12 cellular contexts compared by ENCODE assay signal in genomic region chr20:38843346-38843745, GRCh38. TPM values are rescaled to one million over a fixed set of nuclear protein-coding genes. Genes with fewer than 3 reads are reported as not detected.
A peak's percentile ranks its signal among the peaks of the same experiment; 100 is the strongest.
DNase-seq lines count a peak whose midpoint lies in the region; ATAC-seq and TF ChIP-seq lines count a peak whose summit lies in the region.
"Had no signal": no experiment of that assay in that cellular context is flagged by ENCODE, and none has a peak within 500 bp of the region (broad histone marks: within the 10 kb centered on the region; RNA-seq: fewer than 3 reads in every experiment).

No MANE protein-coding gene starts in this region.

- no peak overlapping the region for H3K4me3 ChIP-seq in colonic mucosa

- no peaks in the 10 kb centered on the region for H3K27me3 Mint-ChIP-seq in T-helper 2 cell treated with Interferon-gamma antibody and Interleukin-4, amounts not matched to agents 5 μg/mL and 100 μg/mL, for 36 hours (ENCODE audit: low read depth)
- H3K27me3 Mint-ChIP-seq in activated naive CD8-positive, alpha-beta T cell treated with anti-CD3 and anti-CD28 coated beads for 36 hours: no peaks in the 10 kb centered on the region

- no peak overlapping the region for H3K9ac ChIP-seq in colonic mucosa (ENCODE audit: low read depth in 2 of 2, low read length in 2 of 2)

- no peaks in the 10 kb centered on the region for H3K9me3 Mint-ChIP-seq in T-helper 2 cell treated with Interferon-gamma antibody and Interleukin-4, amounts not matched to agents 5 μg/mL and 100 μg/mL, for 36 hours
- no peaks in the 10 kb centered on the region for H3K9me3 Mint-ChIP-seq in activated naive CD8-positive, alpha-beta T cell treated with anti-CD3 and anti-CD28 coated beads for 36 hours

- H3K9me3 ChIP-seq in colonic mucosa: no peaks in the 10 kb centered on the region

- no peaks in the 10 kb centered on the region for H3K27me3 ChIP-seq in colonic mucosa

- intact Hi-C loops in colonic mucosa (cut with DNase I): no loop called here

- ATAC-seq in GM18868 (IDR thresholded peaks at IDR 0.05; ENCODE audit: unreplicated experiment) (peak; percentile 43), HG03442 (IDR thresholded peaks at IDR 0.05; ENCODE audit: unreplicated experiment) (no peak), GM18870 (IDR thresholded peaks at IDR 0.05; ENCODE audit: unreplicated experiment) (no peak)
- ATAC-seq: foreskin keratinocyte had no signal

- no peaks in the 10 kb centered on the region for H3K36me3 ChIP-seq in colonic mucosa

- H3K27ac Mint-ChIP-seq in T-helper 2 cell treated with Interferon-gamma antibody and Interleukin-4, amounts not matched to agents 5 μg/mL and 100 μg/mL, for 36 hours: peak overlapping the region; percentile 89
- peak overlapping the region; percentile 88 for H3K27ac Mint-ChIP-seq in activated naive CD8-positive, alpha-beta T cell treated with anti-CD3 and anti-CD28 coated beads for 36 hours

- H3K4me1 ChIP-seq in colonic mucosa: no peaks in the 10 kb centered on the region
- H3K4me1 ChIP-seq: foreskin keratinocyte had no signal

- H3K27ac ChIP-seq in colonic mucosa: no peak overlapping the region
- H3K27ac ChIP-seq: foreskin keratinocyte, VCaP had no signal

- no peak for TF ChIP-seq CTCF in colonic mucosa (IDR thresholded peaks at IDR 0.05)

- H3K36me3 Mint-ChIP-seq in T-helper 2 cell treated with Interferon-gamma antibody and Interleukin-4, amounts not matched to agents 5 μg/mL and 100 μg/mL, for 36 hours (ENCODE audit: low read depth): peaks cover 62% of the 10 kb centered on the region
- peaks cover 55% of the 10 kb centered on the region for H3K36me3 Mint-ChIP-seq in activated naive CD8-positive, alpha-beta T cell treated with anti-CD3 and anti-CD28 coated beads for 36 hours

- H3K4me3 Mint-ChIP-seq in T-helper 2 cell treated with Interferon-gamma antibody and Interleukin-4, amounts not matched to agents 5 μg/mL and 100 μg/mL, for 36 hours: peak overlapping the region; percentile 61
- peak overlapping the region; percentile 20 for H3K4me3 Mint-ChIP-seq in activated naive CD8-positive, alpha-beta T cell treated with anti-CD3 and anti-CD28 coated beads for 36 hours

- peaks cover 64% of the 10 kb centered on the region for H3K4me1 Mint-ChIP-seq in T-helper 2 cell treated with Interferon-gamma antibody and Interleukin-4, amounts not matched to agents 5 μg/mL and 100 μg/mL, for 36 hours (ENCODE audit: low read depth)
- H3K4me1 Mint-ChIP-seq in activated naive CD8-positive, alpha-beta T cell treated with anti-CD3 and anti-CD28 coated beads for 36 hours: peaks cover 66% of the 10 kb centered on the region

- peak; percentile 74 for DNase-seq in T-helper 2 cell treated with Interferon-gamma antibody and Interleukin-4, amounts not matched to agents 5 μg/mL and 100 μg/mL, for 36 hours (ENCODE audit: low spot score)
- peak; percentile 33 for DNase-seq in activated naive CD8-positive, alpha-beta T cell treated with anti-CD3 and anti-CD28 coated beads for 36 hours
- peak; percentile 32 to 45 (median 36) for DNase-seq in stimulated activated CD4-positive, alpha-beta T cell treated with anti-CD3 and anti-CD28 coated beads, TNF-alpha, amount 100 ng/mL, for 24 hours (ENCODE audit: low read depth in 3 of 3)
- no peak for DNase-seq in colonic mucosa
- no peak for DNase-seq in hepatic stellate cell (ENCODE audit: low spot score)
- DNase-seq: foreskin keratinocyte, NCI-H2029 had no signal

RNA-seq across cellular contexts. Expression of gene PPP1R16B, which starts 37.8 kb away (rescaled TPM):
- total RNA-seq in activated naive CD8-positive, alpha-beta T cell treated with anti-CD3 and anti-CD28 coated beads for 36 hours: 10 to 100 TPM; 65.3 to 65.4 TPM
- total RNA-seq in colonic mucosa: 1 to 10 TPM; 2.0 to 2.1 TPM
- total RNA-seq: chondrocyte, foreskin keratinocyte had no signal

Comparison
In these comparisons a context has a peak if more than half of its experiments do, and no peak if none do; other contexts are left out.
1. DNase-seq: peak in T-helper 2 cell treated with Interferon-gamma antibody and Interleukin-4, amounts not matched to agents 5 μg/mL and 100 μg/mL, for 36 hours (single experiment), activated naive CD8-positive, alpha-beta T cell treated with anti-CD3 and anti-CD28 coated beads for 36 hours (single experiment) and stimulated activated CD4-positive, alpha-beta T cell treated with anti-CD3 and anti-CD28 coated beads, TNF-alpha, amount 100 ng/mL, for 24 hours (3 of 3); none in colonic mucosa (single experiment) and hepatic stellate cell (single experiment).
2. RNA of gene PPP1R16B, which starts 37.8 kb away (total RNA-seq): 65.3 to 65.4 TPM in activated naive CD8-positive, alpha-beta T cell treated with anti-CD3 and anti-CD28 coated beads for 36 hours; 2.0 to 2.1 TPM in colonic mucosa; every median in the first group is over 10 times any median in the second.